21 cellular contexts compared by ENCODE assay signal in genomic region chr15:30958219-30958618, GRCh38. TPM values are rescaled to one million over a fixed set of nuclear protein-coding genes. Genes with fewer than 3 reads are reported as not detected.
DNase-seq lines count a peak whose midpoint lies in the region; ATAC-seq and TF ChIP-seq lines count a peak whose summit lies in the region.
"Had no signal": no experiment of that assay in that cellular context is flagged by ENCODE, and none has a peak within 500 bp of the region (broad histone marks: within the 10 kb centered on the region; RNA-seq: fewer than 3 reads in every experiment).

No MANE protein-coding gene starts in this region.

- TF ChIP-seq POLR2A in body of pancreas (IDR thresholded peaks at IDR 0.05) = no peak

- H3K27me3 ChIP-seq in OCI-LY3 (ENCODE audit: low read depth, low read length) (no peaks in the 10 kb centered on the region), thymus (ENCODE audit: control insufficient read depth, insufficient read depth) (no peaks in the 10 kb centered on the region), body of pancreas (no peaks in the 10 kb centered on the region)
- H3K27me3 ChIP-seq in CD8-positive, alpha-beta memory T cell (ENCODE audit: insufficient read depth, low read length, poor library complexity, severe bottlenecking) = no peaks in the 10 kb centered on the region
- H3K27me3 ChIP-seq: BLaER1 had no signal

- peaks cover 78% of the 10 kb centered on the region for H3K36me3 Mint-ChIP-seq in activated T-cell treated with anti-CD3 and anti-CD28 coated beads, Interleukin-2, amount 50 U/mL, for 24 hours (ENCODE audit: low read depth)
- peaks cover 16 to 85% (median 32%) of the 10 kb centered on the region in 3 donors for H3K36me3 Mint-ChIP-seq in CD8-positive, alpha-beta memory T cell

- no peak for DNase-seq in activated T-cell treated with anti-CD3 and anti-CD28 coated beads, Interleukin-2, amount 50 U/mL, for 24 hours
- no peak for DNase-seq in activated T-cell treated with anti-CD3 and anti-CD28 coated beads, Interleukin-2, amount 50 U/mL, for 48 hours
- peak; percentile 21 for DNase-seq in fibroblast of peridontal ligament (ENCODE audit: extremely low read depth)
- no peak for DNase-seq in CD8-positive, alpha-beta memory T cell
- DNase-seq in body of pancreas = no peak
- DNase-seq: 8988T, DMS 273 treated with DMSO at 0.1 percent for 48 hours, DND-41, HCEC 1CT, KG1, NCI-H187 treated with DMSO at 0.1 percent for 48 hours, NCI-H345, NCI-H524 treated with DMSO at 0.1 percent for 48 hours, PC-9, SIG-M5 had no signal

- no peak for TF ChIP-seq CTCF in OCI-LY3 (IDR thresholded peaks at IDR 0.05; ENCODE audit: low read depth, low read length)
- TF ChIP-seq CTCF in body of pancreas (IDR thresholded peaks at IDR 0.05) = no peak

- H3K27ac ChIP-seq in OCI-LY3 (ENCODE audit: low read length) (peak overlapping the region; percentile 17; the same call in 1 of the 2 replicates), thymus (ENCODE audit: low read depth) (peak overlapping the region; percentile 13), body of pancreas (no peak overlapping the region)
- no peak overlapping the region for H3K27ac ChIP-seq in CD8-positive, alpha-beta memory T cell (ENCODE audit: low read depth, low read length)
- H3K27ac ChIP-seq: BLaER1, PC-9, RWPE1 had no signal

- no peak overlapping the region for H3K4me3 Mint-ChIP-seq in activated T-cell treated with anti-CD3 and anti-CD28 coated beads, Interleukin-2, amount 50 U/mL, for 24 hours
- no peak overlapping the region for H3K4me3 Mint-ChIP-seq in CD8-positive, alpha-beta memory T cell
- H3K4me3 Mint-ChIP-seq: GM23338 had no signal

- no peaks in the 10 kb centered on the region for H3K27me3 Mint-ChIP-seq in activated T-cell treated with anti-CD3 and anti-CD28 coated beads, Interleukin-2, amount 50 U/mL, for 24 hours
- no peaks in the 10 kb centered on the region for H3K27me3 Mint-ChIP-seq in CD8-positive, alpha-beta memory T cell

- H2AFZ ChIP-seq in OCI-LY3 (ENCODE audit: low read depth, low read length) = no peak overlapping the region
- H2AFZ ChIP-seq: GM23338, PC-9 had no signal

- H3K9me3 ChIP-seq in OCI-LY3 (ENCODE audit: insufficient read depth, low read length) (no peaks in the 10 kb centered on the region), thymus (ENCODE audit: control insufficient read depth) (no peaks in the 10 kb centered on the region), body of pancreas (no peaks in the 10 kb centered on the region)
- H3K9me3 ChIP-seq in CD8-positive, alpha-beta memory T cell (ENCODE audit: low read length) = no peaks in the 10 kb centered on the region
- H3K9me3 ChIP-seq: BLaER1 had no signal

- intact Hi-C loops in body of pancreas (cut with DNase I) = no loop called here

- H3K9ac ChIP-seq in OCI-LY3 (ENCODE audit: low read length) = no peak overlapping the region
- H3K9ac ChIP-seq: BLaER1 had no signal

- H3K9me3 Mint-ChIP-seq in activated T-cell treated with anti-CD3 and anti-CD28 coated beads, Interleukin-2, amount 50 U/mL, for 24 hours = no peaks in the 10 kb centered on the region
- no peaks in the 10 kb centered on the region for H3K9me3 Mint-ChIP-seq in CD8-positive, alpha-beta memory T cell
- H3K9me3 Mint-ChIP-seq: GM23338 had no signal

- H3K4me1 Mint-ChIP-seq in activated T-cell treated with anti-CD3 and anti-CD28 coated beads, Interleukin-2, amount 50 U/mL, for 24 hours (ENCODE audit: low read depth) = peaks cover 10% of the 10 kb centered on the region
- peaks cover 8 to 18% (median 14%) of the 10 kb centered on the region in 3 donors for H3K4me1 Mint-ChIP-seq in CD8-positive, alpha-beta memory T cell

- peak overlapping the region; percentile 17 for H3K4me2 ChIP-seq in OCI-LY3 (ENCODE audit: low read length)
- H3K4me2 ChIP-seq: BLaER1, GM23338, PC-9 had no signal

- no peaks in the 10 kb centered on the region for H3K79me2 ChIP-seq in OCI-LY3 (ENCODE audit: low read length)

- POLR2A ChIA-PET in CD8-positive, alpha-beta memory T cell (lab: Charles Lee) = no interaction called here

- H3K36me3 ChIP-seq in OCI-LY3 (replicated peaks; ENCODE audit: low read depth, low read length) = peaks cover 69% of the 10 kb centered on the region
- peaks cover 48% of the 10 kb centered on the region for H3K36me3 ChIP-seq in thymus (ENCODE audit: control insufficient read depth, insufficient read depth)
- peaks cover 40% of the 10 kb centered on the region for H3K36me3 ChIP-seq in CD8-positive, alpha-beta memory T cell (ENCODE audit: insufficient read depth, low read length)
- H3K36me3 ChIP-seq in body of pancreas (replicated peaks in 1 of 2; ENCODE audit: insufficient read depth in 1 of 2, low read depth in 2 of 2) = peaks cover 5 to 22% of the 10 kb centered on the region in 2 donors

- H3K4me3 ChIP-seq in OCI-LY3 (ENCODE audit: low read length) (no peak overlapping the region), thymus (ENCODE audit: low read length) (no peak overlapping the region), body of pancreas (no peak overlapping the region)
- H3K4me3 ChIP-seq in CD8-positive, alpha-beta memory T cell (ENCODE audit: low read length) = no peak overlapping the region
- H3K4me3 ChIP-seq: BLaER1, GM23338, PC-9 had no signal

- ATAC-seq in GM19023 (IDR thresholded peaks at IDR 0.05; ENCODE audit: unreplicated experiment) (no peak), body of pancreas (no peak)
- ATAC-seq: GM23338 had no signal

- H3K4me1 ChIP-seq in OCI-LY3 (ENCODE audit: low read length) (peaks cover 24% of the 10 kb centered on the region), thymus (ENCODE audit: control insufficient read depth, insufficient read depth, low read length) (peaks cover 10% of the 10 kb centered on the region), body of pancreas (no peaks in the 10 kb centered on the region)
- H3K4me1 ChIP-seq in CD8-positive, alpha-beta memory T cell (ENCODE audit: insufficient read depth, low read length) = peaks cover 8% of the 10 kb centered on the region

- CTCF ChIA-PET in CD8-positive, alpha-beta memory T cell (lab: Charles Lee) = interaction anchor here (1.1 kb wide), 1 partner anchor 10 kb away, joined by 3 read pairs; no protein-coding TSS in a partner anchor

- 99% methylated on average over 5 of the region's 5 CpGs for WGBS in thymus
- 90 to 94% methylated on average over 5 of the region's 5 CpGs for WGBS in body of pancreas, 2 donors

- peak overlapping the region; percentile 5 for H3K27ac Mint-ChIP-seq in activated T-cell treated with anti-CD3 and anti-CD28 coated beads, Interleukin-2, amount 50 U/mL, for 24 hours
- peak overlapping the region in 2 of 8 donors; percentile 72 to 77 for H3K27ac Mint-ChIP-seq in CD8-positive, alpha-beta memory T cell
- H3K27ac Mint-ChIP-seq: GM23338 had no signal

- H4K20me1 ChIP-seq in OCI-LY3 (ENCODE audit: insufficient read depth, low read length) = 0 out of 2 replicates have a peak, but pooled peaks cover 4% of the 10 kb centered on the region
- H4K20me1 ChIP-seq: BLaER1 had no signal

RNA-seq across cellular contexts. Expression of gene MTMR10, which starts 33.2 kb away (rescaled TPM):
- polyA plus RNA-seq in thymus = 17.2 TPM
- 10 to 100 TPM; 17.3 to 18.0 TPM for total RNA-seq in CD8-positive, alpha-beta memory T cell
- polyA plus RNA-seq in CD8-positive, alpha-beta memory T cell = 9.6 TPM
- 10 to 100 TPM; 14.5 to 22.3 TPM for total RNA-seq in body of pancreas

RNA-seq across cellular contexts. Expression of gene FAN1, which starts 54.5 kb away (rescaled TPM):
- 17.9 TPM for polyA plus RNA-seq in thymus
- total RNA-seq in CD8-positive, alpha-beta memory T cell = 10 to 100 TPM; 17.9 to 18.9 TPM
- 7.4 TPM for polyA plus RNA-seq in CD8-positive, alpha-beta memory T cell
- total RNA-seq in body of pancreas = 10 to 100 TPM; 12.5 to 20.2 TPM

Comparison
In these comparisons a context has a peak if more than half of its experiments do, and no peak if none do; other contexts are left out.
1. H3K27ac ChIP-seq: peak in OCI-LY3 (single experiment) and thymus (single experiment); none in CD8-positive, alpha-beta memory T cell (single experiment) and body of pancreas (0 of 4).